ENCODE assay signal across 8 cellular contexts in genomic region chr3:55160241-55160877, GRCh38.
DNase-seq lines count a peak whose midpoint lies in the region; ATAC-seq and TF ChIP-seq lines count a peak whose summit lies in the region.

No MANE protein-coding gene starts in this region.

- CTCF ChIA-PET in GM10248 (lab: Yijun Ruan, JAX) = interaction anchor here (0.8 to 1.2 kb wide), 2 partner anchors 9 to 11 kb away, joined by 3 read pairs; no protein-coding TSS in a partner anchor

- intact Hi-C loops in adrenal gland (cut with DNase I) = no loop called here

- H3K9me3 Mint-ChIP-seq in stimulated activated naive CD8-positive, alpha-beta T cell treated with anti-CD3 and anti-CD28 coated beads, Interleukin-15, amount 100 ng/mL, for 72 hours = peaks cover 5 to 18% of the 10 kb centered on the region in 2 donors

- WGBS in adrenal gland, 4 donors = 53 to 68% (median 60%) methylated on average over 10 to 12 of the region's 12 CpGs

- peak; percentile 6 for DNase-seq in GM10248 (ENCODE audit: extremely low spot score)
- peak in 5 of 7 donors; percentile 8 to 50 (median 24) for DNase-seq in adrenal gland
- peak; percentile 73 for DNase-seq in mucosa of gallbladder (ENCODE audit: low spot score)
- no peak for DNase-seq in activated CD4-positive, alpha-beta T cell treated with anti-CD3 and anti-CD28 coated beads for 4 hours
- DNase-seq in stimulated activated naive CD8-positive, alpha-beta T cell treated with anti-CD3 and anti-CD28 coated beads, Interleukin-15, amount 100 ng/mL, for 72 hours = no peak
- DNase-seq in nucleus accumbens (lab: John Stamatoyannopoulos, UW) = no peak
- DNase-seq in NCI-H524 (lab: John Stamatoyannopoulos, UW) = no peak

- H3K27ac Mint-ChIP-seq in stimulated activated naive CD8-positive, alpha-beta T cell treated with anti-CD3 and anti-CD28 coated beads, Interleukin-15, amount 100 ng/mL, for 72 hours = no peak overlapping the region

- H3K27me3 ChIP-seq in adrenal gland = no peaks in the 10 kb centered on the region

- H3K27ac ChIP-seq in adrenal gland = no peak overlapping the region

- POLR2A ChIA-PET in GM10248 (lab: Yijun Ruan, JAX) = no interaction called here

- H3K4me1 Mint-ChIP-seq in stimulated activated naive CD8-positive, alpha-beta T cell treated with anti-CD3 and anti-CD28 coated beads, Interleukin-15, amount 100 ng/mL, for 72 hours = no peaks in the 10 kb centered on the region

- TF ChIP-seq CTCF in GM10248 (IDR thresholded peaks at IDR 0.05; ENCODE audit: control extremely low read depth, extremely low read depth, low read depth, missing control alignments) = no peak
- no peak for TF ChIP-seq CTCF in adrenal gland (IDR thresholded peaks at IDR 0.05)

- no peak overlapping the region for H3K4me3 ChIP-seq in adrenal gland

- peak; percentile 64 for ATAC-seq in HG03039 (IDR thresholded peaks at IDR 0.05; ENCODE audit: unreplicated experiment)
- ATAC-seq in stimulated activated naive CD8-positive, alpha-beta T cell treated with anti-CD3 and anti-CD28 coated beads, Interleukin-15, amount 100 ng/mL, for 72 hours = no peak

- no peaks in the 10 kb centered on the region for H3K9me3 ChIP-seq in adrenal gland (replicated peaks in 1 of 3)

- no peak for TF ChIP-seq POLR2A in adrenal gland (IDR thresholded peaks at IDR 0.05)

- H3K4me3 Mint-ChIP-seq in stimulated activated naive CD8-positive, alpha-beta T cell treated with anti-CD3 and anti-CD28 coated beads, Interleukin-15, amount 100 ng/mL, for 72 hours = no peak overlapping the region

- H3K4me1 ChIP-seq in adrenal gland (replicated peaks in 1 of 2) = peaks cover 0 to 3% of the 10 kb centered on the region in 2 donors

- no peaks in the 10 kb centered on the region for H3K36me3 ChIP-seq in adrenal gland (replicated peaks in 1 of 2)

- H3K27me3 Mint-ChIP-seq in stimulated activated naive CD8-positive, alpha-beta T cell treated with anti-CD3 and anti-CD28 coated beads, Interleukin-15, amount 100 ng/mL, for 72 hours = peaks cover 6% of the 10 kb centered on the region

Comparison
In these comparisons a context has a peak if more than half of its experiments do, and no peak if none do; other contexts are left out.
1. DNase-seq: peak in GM10248 (single experiment), adrenal gland (5 of 7) and mucosa of gallbladder (single experiment); none in activated CD4-positive, alpha-beta T cell treated with anti-CD3 and anti-CD28 coated beads for 4 hours (0 of 2), stimulated activated naive CD8-positive, alpha-beta T cell treated with anti-CD3 and anti-CD28 coated beads, Interleukin-15, amount 100 ng/mL, for 72 hours (0 of 2), nucleus accumbens (0 of 56) and NCI-H524 (0 of 2).